Comparison of ENCODE assay signal across 26 cellular contexts in the genomic region with DNA sequence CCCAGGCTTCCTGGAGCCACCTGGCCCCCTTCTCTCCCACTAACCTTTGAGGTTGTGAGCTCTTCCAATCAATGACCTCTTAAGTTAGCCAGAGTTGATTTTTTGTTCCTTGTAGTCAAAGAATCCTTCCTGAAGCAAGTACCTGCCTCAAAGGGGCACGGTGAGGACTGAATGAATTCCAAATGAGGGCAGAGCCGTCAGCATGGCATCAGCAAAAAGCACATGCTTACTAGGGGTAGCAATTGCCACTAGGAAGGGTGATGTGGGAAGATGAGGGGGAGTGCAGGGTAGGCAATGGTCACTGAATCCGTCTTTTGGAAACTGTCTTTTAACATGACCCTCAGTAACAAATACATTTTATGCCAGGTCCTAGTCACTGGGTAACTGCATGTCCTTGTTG. TPM values are rescaled to one million over a fixed set of nuclear protein-coding genes. Genes with fewer than 3 reads are reported as not detected.
DNase-seq lines count a peak whose midpoint lies in the region; ATAC-seq, FAIRE-seq and TF ChIP-seq lines count a peak whose summit lies in the region.
"Had no signal": no experiment of that assay in that cellular context is flagged by ENCODE, and none has a peak within 500 bp of the region (broad histone marks: within the 10 kb centered on the region; RNA-seq: fewer than 3 reads in every experiment).

No MANE protein-coding gene starts in this region.

- TF ChIP-seq POLR2A in HepG2 (IDR thresholded peaks at IDR 0.05; ENCODE audit: insufficient read depth in 1 of 2, low read depth in 2 of 2, low read length in 2 of 2), result no peak
- TF ChIP-seq POLR2A in right lobe of liver (IDR thresholded peaks at IDR 0.05), result no peak

- in situ Hi-C loops in HepG2 (cut with HindIII; ENCODE audit: extremely low pct_ligation_motif_present, low pct_unique_long_range_greater_than_20kb), result loop anchor here (10.0 kb wide), 1 partner anchor 305 kb away; the partner anchor contains the start of gene NEK5

- H3K9me3 Mint-ChIP-seq in T-helper 1 cell treated with Interleukin-12 subunit alpha and Interleukin-12 subunit beta and Interleukin-4 antibody, amounts not matched to agents 30 μg/mL and 1 μg/mL, for 36 hours, result no peaks in the 10 kb centered on the region
- H3K9me3 Mint-ChIP-seq in activated naive CD8-positive, alpha-beta T cell treated with anti-CD3 and anti-CD28 coated beads, Interleukin-2, amount 10 ng/mL, durations not matched to agents 7 days and 5 days, result no peaks in the 10 kb centered on the region
- H3K9me3 Mint-ChIP-seq in stimulated activated naive B cell treated with anti-CD40 and anti-IgM and Interleukin-4, amounts not matched to agents 10 μg/mL and 1 μg/mL and 100 μg/mL, for 72 hours, result no peaks in the 10 kb centered on the region
- H3K9me3 Mint-ChIP-seq: immature natural killer cell had no signal

- 78% methylated on average over 3 of the region's 3 CpGs for WGBS in HepG2 (ENCODE audit: low lambda C conversion rate)
- WGBS in right lobe of liver (ENCODE audit: insufficient coverage, low coverage, low lambda C conversion rate, missing lambda C conversion rate), result 86% methylated on average over 3 of the region's 3 CpGs

- TF ChIP-seq RAD21 in HepG2 (CRISPR knock-in tag; IDR thresholded peaks at IDR 0.05), result no peak

- H3K4me3 Mint-ChIP-seq in T-helper 1 cell treated with Interleukin-12 subunit alpha and Interleukin-12 subunit beta and Interleukin-4 antibody, amounts not matched to agents 30 μg/mL and 1 μg/mL, for 36 hours, result no peak overlapping the region
- peak overlapping the region; percentile 74 for H3K4me3 Mint-ChIP-seq in activated naive CD8-positive, alpha-beta T cell treated with anti-CD3 and anti-CD28 coated beads, Interleukin-2, amount 10 ng/mL, durations not matched to agents 7 days and 5 days
- no peak overlapping the region for H3K4me3 Mint-ChIP-seq in stimulated activated naive B cell treated with anti-CD40 and anti-IgM and Interleukin-4, amounts not matched to agents 10 μg/mL and 1 μg/mL and 100 μg/mL, for 72 hours
- H3K4me3 Mint-ChIP-seq: immature natural killer cell had no signal

- TF ChIP-seq CTCF in HepG2 (CRISPR knock-in tag; IDR thresholded peaks at IDR 0.05), result no peak
- TF ChIP-seq CTCF in right lobe of liver (IDR thresholded peaks at IDR 0.05), result no peak

- H3K36me3 ChIP-seq in HepG2 (replicated peaks in 1 of 2; ENCODE audit: control insufficient read depth in 1 of 2, insufficient read depth in 2 of 2, low read length in 2 of 2) (no peaks in the 10 kb centered on the region), right lobe of liver (no peaks in the 10 kb centered on the region)
- H3K36me3 ChIP-seq: HAP-1 had no signal

- peak overlapping the region; percentile 57 for H3K27ac Mint-ChIP-seq in T-helper 1 cell treated with Interleukin-12 subunit alpha and Interleukin-12 subunit beta and Interleukin-4 antibody, amounts not matched to agents 30 μg/mL and 1 μg/mL, for 36 hours
- peak overlapping the region; percentile 88 for H3K27ac Mint-ChIP-seq in activated naive CD8-positive, alpha-beta T cell treated with anti-CD3 and anti-CD28 coated beads, Interleukin-2, amount 10 ng/mL, durations not matched to agents 7 days and 5 days
- peak overlapping the region; percentile 89 for H3K27ac Mint-ChIP-seq in stimulated activated naive B cell treated with anti-CD40 and anti-IgM and Interleukin-4, amounts not matched to agents 10 μg/mL and 1 μg/mL and 100 μg/mL, for 72 hours

- no peak for FAIRE-seq in HepG2 (lab: Jason Lieb, UNC)
- FAIRE-seq: astrocyte, HTR-8/SVneo had no signal

- no peaks in the 10 kb centered on the region for H3K36me3 Mint-ChIP-seq in T-helper 1 cell treated with Interleukin-12 subunit alpha and Interleukin-12 subunit beta and Interleukin-4 antibody, amounts not matched to agents 30 μg/mL and 1 μg/mL, for 36 hours (ENCODE audit: low read depth)
- no peaks in the 10 kb centered on the region for H3K36me3 Mint-ChIP-seq in activated naive CD8-positive, alpha-beta T cell treated with anti-CD3 and anti-CD28 coated beads, Interleukin-2, amount 10 ng/mL, durations not matched to agents 7 days and 5 days
- H3K36me3 Mint-ChIP-seq in stimulated activated naive B cell treated with anti-CD40 and anti-IgM and Interleukin-4, amounts not matched to agents 10 μg/mL and 1 μg/mL and 100 μg/mL, for 72 hours, result no peaks in the 10 kb centered on the region
- H3K36me3 Mint-ChIP-seq: immature natural killer cell had no signal

- H3K4me1 ChIP-seq in HepG2 (ENCODE audit: insufficient read depth, low read length) (peaks cover 14% of the 10 kb centered on the region), right lobe of liver (peaks cover 0 to 3% (median 0%) of the 10 kb centered on the region in 4 donors)
- H3K4me1 ChIP-seq: HAP-1 had no signal

- H3K27me3 Mint-ChIP-seq in T-helper 1 cell treated with Interleukin-12 subunit alpha and Interleukin-12 subunit beta and Interleukin-4 antibody, amounts not matched to agents 30 μg/mL and 1 μg/mL, for 36 hours (ENCODE audit: low read depth), result peaks cover 4% of the 10 kb centered on the region
- no peaks in the 10 kb centered on the region for H3K27me3 Mint-ChIP-seq in activated naive CD8-positive, alpha-beta T cell treated with anti-CD3 and anti-CD28 coated beads, Interleukin-2, amount 10 ng/mL, durations not matched to agents 7 days and 5 days
- H3K27me3 Mint-ChIP-seq in stimulated activated naive B cell treated with anti-CD40 and anti-IgM and Interleukin-4, amounts not matched to agents 10 μg/mL and 1 μg/mL and 100 μg/mL, for 72 hours, result no peaks in the 10 kb centered on the region

- H3K9me3 ChIP-seq in HepG2 (ENCODE audit: low read length) (no peaks in the 10 kb centered on the region), right lobe of liver (no peaks in the 10 kb centered on the region)
- H3K9me3 ChIP-seq: HAP-1 had no signal

- POLR2A ChIA-PET in HepG2 (lab: Yijun Ruan, JAX), result no interaction called here
- POLR2A ChIA-PET in activated naive CD8-positive, alpha-beta T cell treated with anti-CD3 and anti-CD28 coated beads, Interleukin-2, amount 10 ng/mL, durations not matched to agents 7 days and 5 days (lab: Charles Lee), result interaction anchor here (1.1 kb wide), 1 partner anchor 16 kb away, joined by 3 read pairs; no protein-coding TSS in a partner anchor

- no peaks in the 10 kb centered on the region for H4K20me1 ChIP-seq in HepG2 (ENCODE audit: insufficient read depth, low read length)

- no peaks in the 10 kb centered on the region for H3K79me2 ChIP-seq in HepG2 (ENCODE audit: insufficient read depth, low read length)

- intact Hi-C loops in HepG2 (cut with micrococcal nuclease; ENCODE audit: unreplicated experiment) (no loop called here), right lobe of liver (cut with DNase I) (no loop called here)

- ATAC-seq in HepG2, result no peak
- ATAC-seq in right lobe of liver, result no peak
- ATAC-seq in activated naive CD8-positive, alpha-beta T cell treated with anti-CD3 and anti-CD28 coated beads, Interleukin-2, amount 10 ng/mL, durations not matched to agents 7 days and 5 days (ENCODE audit: low read depth), result no peak
- no peak for ATAC-seq in stimulated activated naive B cell treated with anti-CD40 and anti-IgM and Interleukin-4, amounts not matched to agents 10 μg/mL and 1 μg/mL and 100 μg/mL, for 72 hours (replicated peaks)

- no peak overlapping the region for H2AFZ ChIP-seq in HepG2 (ENCODE audit: low read length)

- H3K27ac ChIP-seq in HepG2 (ENCODE audit: extremely low read length, insufficient read depth, low read length) (no peak overlapping the region), right lobe of liver (no peak overlapping the region)
- H3K27ac ChIP-seq: 22Rv1 had no signal

- BruUV-seq in HepG2 (replicated peaks; lab: Mats Ljungman, UMichigan), result no TSS peak

- H3K4me3 ChIP-seq in HepG2 (replicated peaks in 1 of 3; ENCODE audit: insufficient read depth in 1 of 3, low read depth in 2 of 3, low read length in 3 of 3) (no peak overlapping the region), right lobe of liver (no peak overlapping the region)
- H3K4me3 ChIP-seq: HAP-1 had no signal

- no peak overlapping the region for H3K4me2 ChIP-seq in HepG2 (ENCODE audit: low read depth, low read length)

- H3K4me1 Mint-ChIP-seq in T-helper 1 cell treated with Interleukin-12 subunit alpha and Interleukin-12 subunit beta and Interleukin-4 antibody, amounts not matched to agents 30 μg/mL and 1 μg/mL, for 36 hours (ENCODE audit: low read depth), result peaks cover 68% of the 10 kb centered on the region
- H3K4me1 Mint-ChIP-seq in activated naive CD8-positive, alpha-beta T cell treated with anti-CD3 and anti-CD28 coated beads, Interleukin-2, amount 10 ng/mL, durations not matched to agents 7 days and 5 days, result peaks cover 73% of the 10 kb centered on the region
- peaks cover 65 to 69% of the 10 kb centered on the region in 2 donors for H3K4me1 Mint-ChIP-seq in stimulated activated naive B cell treated with anti-CD40 and anti-IgM and Interleukin-4, amounts not matched to agents 10 μg/mL and 1 μg/mL and 100 μg/mL, for 72 hours

- H3K27me3 ChIP-seq in HepG2 (ENCODE audit: control insufficient read depth in 1 of 2, insufficient read depth in 2 of 2, low read length in 2 of 2) (no peaks in the 10 kb centered on the region), right lobe of liver (no peaks in the 10 kb centered on the region)

- TF ChIP-seq EP300 in HepG2 (IDR thresholded peaks at IDR 0.05; ENCODE audit: low read depth in 2 of 2, low read length in 2 of 2), result no peak
- no peak for TF ChIP-seq EP300 in HepG2 (CRISPR knock-in tag; IDR thresholded peaks at IDR 0.05; ENCODE audit: borderline replicate concordance)

- no peak overlapping the region for H3K9ac ChIP-seq in HepG2 (ENCODE audit: insufficient read depth, low read depth, low read length)

- DNase-seq in T-helper 1 cell (no peak), HepG2 (ENCODE audit: low spot score) (no peak), right lobe of liver (no peak), dermis blood vessel endothelial cell (no peak)
- DNase-seq in activated naive CD8-positive, alpha-beta T cell treated with anti-CD3 and anti-CD28 coated beads, Interleukin-2, amount 10 ng/mL, durations not matched to agents 7 days and 5 days, result no peak
- DNase-seq in stimulated activated naive B cell treated with anti-CD40 and anti-IgM and Interleukin-4, amounts not matched to agents 10 μg/mL and 1 μg/mL and 100 μg/mL, for 72 hours, result no peak
- DNase-seq in stimulated activated CD8-positive, alpha-beta memory T cell treated with anti-CD3 and anti-CD28 coated beads, Interleukin-4, amount 100 ng/mL, for 48 hours, result no peak
- DNase-seq: activated effector memory CD4-positive, alpha-beta T cell treated with Interleukin-2 at 50 U/mL for 16 hours; DMS153; GDM1; glutamatergic neuron; immature natural killer cell; Kasumi-1; NCI-H1105; occipital lobe; RPMI8226 had no signal

- CTCF ChIA-PET in HepG2 (lab: Yijun Ruan, JAX; ENCODE audit: low intra/inter-chr PET ratio, low total read pairs), result no interaction called here

RNA-seq across cellular contexts. Expression of gene DHRS12, which starts 15.6 kb away (rescaled TPM):
- total RNA-seq in HepG2 (2016; rRNA removed; fragmentation: Illumina TruSeq; extraction: Trizol), result 4.8 and 7.2 TPM in 2 replicates
- 8.8 and 10.5 TPM in 2 replicates for total RNA-seq in HepG2 (2016; cell fraction: cytosol; rRNA removed; fragmentation: Illumina TruSeq; extraction: Trizol; ENCODE audit: low read depth)
- 5.6 and 5.7 TPM in 2 replicates for total RNA-seq in HepG2 (2016; cell fraction: insoluble cytoplasmic fraction; rRNA removed; fragmentation: Illumina TruSeq; extraction: Trizol)
- 9.1 and 14.0 TPM in 2 replicates for total RNA-seq in HepG2 (2016; cell fraction: membrane; rRNA removed; fragmentation: Illumina TruSeq; extraction: Trizol)
- total RNA-seq in HepG2 (2016; cell fraction: nucleus; rRNA removed; fragmentation: Illumina TruSeq; extraction: Trizol), result 6.7 TPM in 2 replicates
- 8.4 and 12.7 TPM in 2 replicates for polyA plus RNA-seq in HepG2 (2011; rRNA removed)
- 7.3 and 8.0 TPM in 2 replicates for polyA plus RNA-seq in HepG2 (2011; cell fraction: cytosol; rRNA removed)
- polyA plus RNA-seq in HepG2 (2011; cell fraction: nucleus; rRNA removed), result 19.6 and 21.8 TPM in 2 replicates
- 10.8 and 12.0 TPM in 2 replicates for polyA plus RNA-seq in HepG2 (2012)
- 15.2 and 25.5 TPM in 2 replicates for polyA plus RNA-seq in HepG2 (2016; cell fraction: cytosol; fragmentation: Illumina TruSeq; extraction: Trizol; ENCODE audit: low read depth)
- polyA plus RNA-seq in HepG2 (2016; cell fraction: insoluble cytoplasmic fraction; fragmentation: Illumina TruSeq; extraction: Trizol; ENCODE audit: low read depth), result 8.8 and 9.3 TPM in 2 replicates
- 15.3 and 19.6 TPM in 2 replicates for polyA plus RNA-seq in HepG2 (2016; cell fraction: membrane; fragmentation: Illumina TruSeq; extraction: Trizol; ENCODE audit: low read depth)
- polyA plus RNA-seq in HepG2 (2016; cell fraction: nucleus; fragmentation: Illumina TruSeq; extraction: Trizol; ENCODE audit: insufficient read depth, low read depth), result 14.9 and 17.8 TPM in 2 replicates
- 0.89 and 5.4 TPM in 2 replicates for polyA minus RNA-seq in HepG2 (2011; rRNA and poly(A)+ RNA removed; ENCODE audit: low replicate concordance)
- 2.5 and 5.0 TPM in 2 replicates for polyA minus RNA-seq in HepG2 (2011; cell fraction: cytosol; rRNA and poly(A)+ RNA removed)
- 12.2 and 18.3 TPM in 2 replicates for polyA minus RNA-seq in HepG2 (2011; cell fraction: nucleus; rRNA and poly(A)+ RNA removed)
- total RNA-seq in right lobe of liver, result 10 to 100 TPM; 10.2 to 17.6 (median 12.4) TPM
- total RNA-seq in activated naive CD8-positive, alpha-beta T cell treated with anti-CD3 and anti-CD28 coated beads, Interleukin-2, amount 10 ng/mL, durations not matched to agents 7 days and 5 days, result 10 to 100 TPM; 12.6 to 13.1 TPM
- 5.0 and 7.1 TPM in 2 replicates for total RNA-seq in dermis blood vessel endothelial cell

RNA-seq across cellular contexts. Expression of gene TMEM272, which starts 25.4 kb away (rescaled TPM):
- 0.18 and 0.62 TPM in 2 replicates for total RNA-seq in HepG2 (2016; rRNA removed; fragmentation: Illumina TruSeq; extraction: Trizol)
- not detected in 2 replicates for total RNA-seq in HepG2 (2016; cell fraction: cytosol; rRNA removed; fragmentation: Illumina TruSeq; extraction: Trizol; ENCODE audit: low read depth)
- 0.07 and 0.58 TPM in 2 replicates for total RNA-seq in HepG2 (2016; cell fraction: insoluble cytoplasmic fraction; rRNA removed; fragmentation: Illumina TruSeq; extraction: Trizol)
- total RNA-seq in HepG2 (2016; cell fraction: membrane; rRNA removed; fragmentation: Illumina TruSeq; extraction: Trizol), result 0.03 and 0.37 TPM in 2 replicates
- total RNA-seq in HepG2 (2016; cell fraction: nucleus; rRNA removed; fragmentation: Illumina TruSeq; extraction: Trizol), result 2.0 and 2.1 TPM in 2 replicates
- 0.37 and 0.52 TPM in 2 replicates for polyA plus RNA-seq in HepG2 (2011; rRNA removed)
- polyA plus RNA-seq in HepG2 (2011; cell fraction: cytosol; rRNA removed), result 0.07 and 0.09 TPM in 2 replicates
- 1.9 and 2.3 TPM in 2 replicates for polyA plus RNA-seq in HepG2 (2011; cell fraction: nucleus; rRNA removed)
- polyA plus RNA-seq in HepG2 (2012), result 0.20 and 0.34 TPM in 2 replicates
- polyA plus RNA-seq in HepG2 (2016; cell fraction: cytosol; fragmentation: Illumina TruSeq; extraction: Trizol; ENCODE audit: low read depth), result 0.03 TPM in 1 of 2 replicates, not detected in the other
- polyA plus RNA-seq in HepG2 (2016; cell fraction: insoluble cytoplasmic fraction; fragmentation: Illumina TruSeq; extraction: Trizol; ENCODE audit: low read depth), result 0.17 and 0.24 TPM in 2 replicates
- polyA plus RNA-seq in HepG2 (2016; cell fraction: membrane; fragmentation: Illumina TruSeq; extraction: Trizol; ENCODE audit: low read depth), result 0.03 TPM in 1 of 2 replicates, not detected in the other
- 2.5 and 3.1 TPM in 2 replicates for polyA plus RNA-seq in HepG2 (2016; cell fraction: nucleus; fragmentation: Illumina TruSeq; extraction: Trizol; ENCODE audit: insufficient read depth, low read depth)
- 1.3 TPM in 1 of 2 replicates, not detected in the other for polyA minus RNA-seq in HepG2 (2011; rRNA and poly(A)+ RNA removed; ENCODE audit: low replicate concordance)
- polyA minus RNA-seq in HepG2 (2011; cell fraction: cytosol; rRNA and poly(A)+ RNA removed), result not detected in 2 replicates
- 2.7 and 3.2 TPM in 2 replicates for polyA minus RNA-seq in HepG2 (2011; cell fraction: nucleus; rRNA and poly(A)+ RNA removed)
- under 1 TPM in 5 of 6 experiments, not detected in 1; 0.06 to 0.53 (median 0.33) TPM for total RNA-seq in right lobe of liver
- 1 to 10 TPM in 1 of 2 experiments, under 1 TPM in 1; 1.00 to 1.9 TPM for total RNA-seq in activated naive CD8-positive, alpha-beta T cell treated with anti-CD3 and anti-CD28 coated beads, Interleukin-2, amount 10 ng/mL, durations not matched to agents 7 days and 5 days
- not detected in 2 replicates for total RNA-seq in dermis blood vessel endothelial cell
- total RNA-seq: fibroblast of lung, NCI-H460, ureter had no signal
- polyA plus RNA-seq: fibroblast of lung, immature natural killer cell had no signal

RNA-seq across cellular contexts. Expression of gene CCDC70, which starts 42.2 kb away (rescaled TPM):
- 0.13 TPM in 1 of 2 replicates, not detected in the other for total RNA-seq in HepG2 (2016; rRNA removed; fragmentation: Illumina TruSeq; extraction: Trizol)
- not detected in 2 replicates for total RNA-seq in HepG2 (2016; cell fraction: cytosol; rRNA removed; fragmentation: Illumina TruSeq; extraction: Trizol; ENCODE audit: low read depth)
- total RNA-seq in HepG2 (2016; cell fraction: insoluble cytoplasmic fraction; rRNA removed; fragmentation: Illumina TruSeq; extraction: Trizol), result not detected in 2 replicates
- not detected in 2 replicates for total RNA-seq in HepG2 (2016; cell fraction: membrane; rRNA removed; fragmentation: Illumina TruSeq; extraction: Trizol)
- not detected in 2 replicates for total RNA-seq in HepG2 (2016; cell fraction: nucleus; rRNA removed; fragmentation: Illumina TruSeq; extraction: Trizol)
- polyA plus RNA-seq in HepG2 (2011; rRNA removed), result not detected in 2 replicates
- 0.05 and 0.07 TPM in 2 replicates for polyA plus RNA-seq in HepG2 (2011; cell fraction: cytosol; rRNA removed)
- not detected in 2 replicates for polyA plus RNA-seq in HepG2 (2011; cell fraction: nucleus; rRNA removed)
- polyA plus RNA-seq in HepG2 (2012), result not detected in 2 replicates
- not detected in 2 replicates for polyA plus RNA-seq in HepG2 (2016; cell fraction: cytosol; fragmentation: Illumina TruSeq; extraction: Trizol; ENCODE audit: low read depth)
- polyA plus RNA-seq in HepG2 (2016; cell fraction: insoluble cytoplasmic fraction; fragmentation: Illumina TruSeq; extraction: Trizol; ENCODE audit: low read depth), result not detected in 2 replicates
- not detected in 2 replicates for polyA plus RNA-seq in HepG2 (2016; cell fraction: membrane; fragmentation: Illumina TruSeq; extraction: Trizol; ENCODE audit: low read depth)
- not detected in 2 replicates for polyA plus RNA-seq in HepG2 (2016; cell fraction: nucleus; fragmentation: Illumina TruSeq; extraction: Trizol; ENCODE audit: insufficient read depth, low read depth)
- 0.64 TPM in 1 of 2 replicates, not detected in the other for polyA minus RNA-seq in HepG2 (2011; rRNA and poly(A)+ RNA removed; ENCODE audit: low replicate concordance)
- not detected in 2 replicates for polyA minus RNA-seq in HepG2 (2011; cell fraction: cytosol; rRNA and poly(A)+ RNA removed)
- not detected in 2 replicates for polyA minus RNA-seq in HepG2 (2011; cell fraction: nucleus; rRNA and poly(A)+ RNA removed)
- not detected for total RNA-seq in right lobe of liver
- total RNA-seq in activated naive CD8-positive, alpha-beta T cell treated with anti-CD3 and anti-CD28 coated beads, Interleukin-2, amount 10 ng/mL, durations not matched to agents 7 days and 5 days, result not detected
- total RNA-seq in dermis blood vessel endothelial cell, result not detected in 2 replicates
- total RNA-seq: astrocyte, cerebellum, fibroblast of lung, lower leg skin, NCI-H460, occipital lobe, ureter had no signal
- polyA plus RNA-seq: fibroblast of lung, immature natural killer cell had no signal
